10 cellular contexts compared by ENCODE assay signal in genomic region chr10:114551310-114551972, GRCh38.
DNase-seq lines count a peak whose midpoint lies in the region; ATAC-seq and TF ChIP-seq lines count a peak whose summit lies in the region.
"Had no signal": no experiment of that assay in that cellular context is flagged by ENCODE, and none has a peak within 500 bp of the region (broad histone marks: within the 10 kb centered on the region; RNA-seq: fewer than 3 reads in every experiment).

No MANE protein-coding gene starts in this region.

- no peak overlapping the region for H3K27ac Mint-ChIP-seq in activated CD4-positive, alpha-beta memory T cell treated with anti-CD3 and anti-CD28 coated beads for 36 hours

- POLR2A ChIA-PET in activated CD4-positive, alpha-beta memory T cell treated with anti-CD3 and anti-CD28 coated beads for 36 hours (lab: Charles Lee) = no interaction called here

- peaks cover 16% of the 10 kb centered on the region for H3K4me1 Mint-ChIP-seq in activated CD4-positive, alpha-beta memory T cell treated with anti-CD3 and anti-CD28 coated beads for 36 hours (ENCODE audit: low read depth)

- no peak for TF ChIP-seq POLR2A in sigmoid colon (IDR thresholded peaks at IDR 0.05)

- no peak overlapping the region for H3K4me3 Mint-ChIP-seq in activated CD4-positive, alpha-beta memory T cell treated with anti-CD3 and anti-CD28 coated beads for 36 hours

- no peaks in the 10 kb centered on the region for H3K9me3 ChIP-seq in SJCRH30 (replicated peaks)
- H3K9me3 ChIP-seq in cardiac muscle cell (ENCODE audit: low read depth) = no peaks in the 10 kb centered on the region
- no peaks in the 10 kb centered on the region for H3K9me3 ChIP-seq in sigmoid colon

- H3K27me3 Mint-ChIP-seq in activated CD4-positive, alpha-beta memory T cell treated with anti-CD3 and anti-CD28 coated beads for 36 hours = no peaks in the 10 kb centered on the region

- TF ChIP-seq CTCF in cardiac muscle cell (IDR thresholded peaks at IDR 0.05; ENCODE audit: low read depth, low read length) (no peak), sigmoid colon (IDR thresholded peaks at IDR 0.05) (no peak)

- TF ChIP-seq EP300 in sigmoid colon (IDR thresholded peaks at IDR 0.05) = no peak

- WGBS in sigmoid colon, 2 donors = 18 to 61% methylated on average over 6 of the region's 6 CpGs

- CTCF ChIA-PET in activated CD4-positive, alpha-beta memory T cell treated with anti-CD3 and anti-CD28 coated beads for 36 hours (lab: Charles Lee) = interaction anchor here (0.7 to 9.5 kb wide), 13 partner anchors 10 to 413 kb away, joined by 3 to 89 read pairs (median 4); no protein-coding TSS in a partner anchor

- no peaks in the 10 kb centered on the region for H3K36me3 Mint-ChIP-seq in activated CD4-positive, alpha-beta memory T cell treated with anti-CD3 and anti-CD28 coated beads for 36 hours

- intact Hi-C loops in sigmoid colon (cut with DNase I) = loop anchor here (1.0 to 5.0 kb wide), 3 partner anchors 81 to 235 kb away; no protein-coding TSS in a partner anchor
- intact Hi-C loops in activated CD4-positive, alpha-beta memory T cell treated with anti-CD3 and anti-CD28 coated beads for 36 hours (cut with micrococcal nuclease) = no loop called here

- H3K4me3 ChIP-seq in SJCRH30 = no peak overlapping the region
- no peak overlapping the region for H3K4me3 ChIP-seq in cardiac muscle cell
- H3K4me3 ChIP-seq in sigmoid colon = peak overlapping the region in 3 of 4 donors; percentile 9 to 41 (median 32)

- peaks cover 8% of the 10 kb centered on the region for H3K4me1 ChIP-seq in SJCRH30
- peaks cover 12% of the 10 kb centered on the region for H3K4me1 ChIP-seq in cardiac muscle cell (ENCODE audit: low read depth)
- H3K4me1 ChIP-seq in sigmoid colon = peaks cover 0 to 17% (median 14%) of the 10 kb centered on the region in 4 donors

- H3K27me3 ChIP-seq in SJCRH30 = no peaks in the 10 kb centered on the region
- H3K27me3 ChIP-seq in cardiac muscle cell = no peaks in the 10 kb centered on the region
- H3K27me3 ChIP-seq in sigmoid colon = no peaks in the 10 kb centered on the region

- no peak for ATAC-seq in GM18861 (IDR thresholded peaks at IDR 0.05; ENCODE audit: unreplicated experiment)

- H3K36me3 ChIP-seq in SJCRH30 (no peaks in the 10 kb centered on the region), cardiac muscle cell (no peaks in the 10 kb centered on the region), sigmoid colon (no peaks in the 10 kb centered on the region)

- H3K27ac ChIP-seq in SJCRH30 (no peak overlapping the region), cardiac muscle cell (peak overlapping the region; percentile 28), sigmoid colon (peak overlapping the region; percentile 55 to 64 (median 60))
- H3K27ac ChIP-seq: epithelial cell of prostate had no signal

- no peaks in the 10 kb centered on the region for H3K9me3 Mint-ChIP-seq in activated CD4-positive, alpha-beta memory T cell treated with anti-CD3 and anti-CD28 coated beads for 36 hours

- DNase-seq in NCI-H1092 (lab: John Stamatoyannopoulos, UW) (peak; percentile 97), SJCRH30 (peak; percentile 81 to 90), cardiac muscle cell (ENCODE audit: low read depth in 1 of 2, low spot score in 1 of 2) (peak in 1 of 2 donors; percentile 64), sigmoid colon (peak; percentile 74), AML-193 (lab: John Stamatoyannopoulos, UW) (no peak)
- DNase-seq in activated CD4-positive, alpha-beta memory T cell treated with anti-CD3 and anti-CD28 coated beads for 36 hours = no peak
- no peak for DNase-seq in effector CD8-positive, alpha-beta T cell (lab: John Stamatoyannopoulos, UW)
- DNase-seq: activated T-cell treated with anti-CD3 and anti-CD28 coated beads, Interleukin-2, amount 50 U/mL, for 48 hours had no signal

Comparison
In these comparisons a context has a peak if more than half of its experiments do, and no peak if none do; other contexts are left out.
1. DNase-seq: peak in NCI-H1092 (single experiment), SJCRH30 (2 of 2) and sigmoid colon (single experiment); none in activated CD4-positive, alpha-beta memory T cell treated with anti-CD3 and anti-CD28 coated beads for 36 hours (single experiment), effector CD8-positive, alpha-beta T cell (single experiment) and AML-193 (0 of 2).
2. H3K4me3 ChIP-seq: peak in sigmoid colon (3 of 4); none in SJCRH30 (single experiment) and cardiac muscle cell (single experiment).